25 cellular contexts compared by ENCODE assay signal in the genomic region with DNA sequence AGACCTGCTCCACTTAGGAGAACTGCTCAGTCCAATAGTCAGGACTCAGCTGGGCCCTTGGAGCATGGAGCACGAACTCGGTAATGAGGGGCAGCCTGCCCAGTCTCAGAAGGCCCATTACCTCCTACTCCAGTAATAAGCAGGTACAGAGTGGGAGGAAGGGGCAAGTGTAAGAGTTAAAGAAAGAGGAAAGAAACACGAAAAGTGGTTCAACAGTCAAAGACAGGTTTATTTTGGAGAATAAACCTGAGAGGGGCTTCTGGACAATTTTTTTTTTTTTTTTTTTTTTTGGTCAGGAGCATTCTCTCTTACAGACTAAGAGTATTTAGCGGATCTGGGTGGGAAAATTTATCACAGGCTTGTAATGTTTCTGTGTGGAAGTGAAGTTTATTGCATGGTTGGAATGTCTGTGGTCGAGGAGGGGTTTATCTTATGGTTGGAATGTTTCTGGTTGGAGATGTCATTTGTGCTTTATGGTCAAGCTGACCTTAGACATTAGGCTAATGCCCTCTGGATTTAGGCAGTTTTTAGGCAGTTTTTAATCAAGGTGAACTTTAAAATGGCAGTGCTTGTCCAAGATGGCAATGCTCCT.
DNase-seq lines count a peak whose midpoint lies in the region; ATAC-seq, FAIRE-seq and TF ChIP-seq lines count a peak whose summit lies in the region.
"Had no signal": no experiment of that assay in that cellular context is flagged by ENCODE, and none has a peak within 500 bp of the region (broad histone marks: within the 10 kb centered on the region; RNA-seq: fewer than 3 reads in every experiment).

No MANE protein-coding gene starts in this region.

- CTCF ChIA-PET in HEK293 (lab: Yijun Ruan, JAX): interaction anchor here (0.6 kb wide), 1 partner anchor 11 kb away, joined by 4 read pairs; no protein-coding TSS in a partner anchor

- no peak for TF ChIP-seq CTCF in AG10803 (conservative IDR thresholded peaks at IDR 0.05; ENCODE audit: low read length)
- no peak for TF ChIP-seq CTCF in HEK293 (tag by site-specific recombination; IDR thresholded peaks at IDR 0.05)
- TF ChIP-seq CTCF in fibroblast of villous mesenchyme (IDR thresholded peaks at IDR 0.05; ENCODE audit: insufficient read depth, low read depth, low read length): no peak

- H3K4me1 ChIP-seq in HEK293 (ENCODE audit: control insufficient read depth, insufficient read depth, low read length): no peaks in the 10 kb centered on the region
- H3K4me1 ChIP-seq: BE2C, Caco-2 had no signal

- H3K36me3 ChIP-seq in HEK293 (ENCODE audit: control insufficient read depth in 2 of 2, insufficient read depth in 1 of 2, low read length in 2 of 2): no peaks in the 10 kb centered on the region
- H3K36me3 ChIP-seq: BE2C had no signal

- DNase-seq in AG10803 (ENCODE audit: low read depth) (peak; percentile 48), RCC 7860 (ENCODE audit: low spot score) (peak; percentile 23), fibroblast of villous mesenchyme (ENCODE audit: low read depth) (peak; percentile 57), AG20443 (ENCODE audit: low spot score) (no peak), left cardiac atrium (no peak), D341Med (ENCODE audit: low spot score) (no peak), NCI-H748 (lab: John Stamatoyannopoulos, UW; ENCODE audit: unreplicated experiment) (no peak)
- DNase-seq: 8988T; BE2C; C1 segment of cervical spinal cord; Caco-2; CD4-positive, CD25-positive, alpha-beta regulatory T cell; CD8-positive, alpha-beta memory T cell; DMS153; DMS79; HCEC 1CT; HFFc6 had no signal

- no peak overlapping the region for H3K27ac ChIP-seq in HEK293 (ENCODE audit: extremely low read depth, low read depth, low read length)
- H3K27ac ChIP-seq: HL-60, KMS-11 had no signal

- no peak overlapping the region for H3K4me3 ChIP-seq in AG10803 (ENCODE audit: low read length)
- no peak overlapping the region for H3K4me3 ChIP-seq in HEK293 (ENCODE audit: low read depth, low read length)
- no peak overlapping the region for H3K4me3 ChIP-seq in fibroblast of villous mesenchyme (ENCODE audit: low read depth, low read length)
- H3K4me3 ChIP-seq: GM23338 had no signal

- intact Hi-C loops in left cardiac atrium (cut with DNase I): no loop called here

- no peaks in the 10 kb centered on the region for H3K9me3 ChIP-seq in HEK293 (ENCODE audit: control insufficient read depth, insufficient read depth, low read depth, low read length)
- H3K9me3 ChIP-seq: BE2C, Caco-2 had no signal

- POLR2A ChIA-PET in HEK293 (lab: Yijun Ruan, JAX): no interaction called here

- FAIRE-seq in RCC 7860 (lab: Jason Lieb, UNC): no peak
- FAIRE-seq: GM12891, GM19239, H54, HTR-8/SVneo had no signal

- no peak for ATAC-seq in left cardiac atrium
- ATAC-seq: GM23338 had no signal

TF ChIP-seq in HEK293, 187 proteins besides CTCF, POLR2A, EP300 and RAD21:
- no peak for TF ChIP-seq ZNF350 (tag by site-specific recombination; IDR thresholded peaks at IDR 0.05)
- TF ChIP-seq, protein P1, sequence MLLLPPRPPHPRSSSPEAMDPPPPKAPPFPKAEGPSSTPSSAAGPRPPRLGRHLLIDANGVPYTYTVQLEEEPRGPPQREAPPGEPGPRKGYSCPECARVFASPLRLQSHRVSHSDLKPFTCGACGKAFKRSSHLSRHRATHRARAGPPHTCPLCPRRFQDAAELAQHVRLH (tag by site-specific recombination; IDR thresholded peaks at IDR 0.05): no peak
- TF ChIP-seq TRIM28 (IDR thresholded peaks at IDR 0.05; ENCODE audit: borderline replicate concordance, low read length): peak; percentile 66; the same call in 1 of the 2 replicates
- TF ChIP-seq, protein P2, sequence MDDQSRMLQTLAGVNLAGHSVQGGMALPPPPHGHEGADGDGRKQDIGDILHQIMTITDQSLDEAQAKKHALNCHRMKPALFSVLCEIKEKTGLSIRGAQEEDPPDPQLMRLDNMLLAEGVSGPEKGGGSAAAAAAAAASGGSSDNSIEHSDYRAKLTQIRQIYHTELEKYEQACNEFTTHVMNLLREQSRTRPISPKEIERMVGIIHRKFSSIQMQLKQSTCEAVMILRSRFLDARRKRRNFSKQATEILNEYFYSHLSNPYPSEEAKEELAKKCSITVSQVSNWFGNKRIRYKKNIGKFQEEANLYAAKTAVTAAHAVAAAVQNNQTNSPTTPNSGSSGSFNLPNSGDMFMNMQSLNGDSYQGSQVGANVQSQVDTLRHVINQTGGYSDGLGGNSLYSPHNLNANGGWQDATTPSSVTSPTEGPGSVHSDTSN (CRISPR knock-in tag; IDR thresholded peaks at IDR 0.05): no peak
- no peak for TF ChIP-seq SP3 (tag by site-specific recombination; IDR thresholded peaks at IDR 0.05)
- TF ChIP-seq ZNF426 (tag by site-specific recombination; IDR thresholded peaks at IDR 0.05): no peak
- TF ChIP-seq SETDB1 (IDR thresholded peaks at IDR 0.05; ENCODE audit: insufficient read length, low read length): peak; percentile 62

Comparison
In these comparisons a context has a peak if more than half of its experiments do, and no peak if none do; other contexts are left out.
1. DNase-seq: peak in AG10803 (single experiment), RCC 7860 (single experiment) and fibroblast of villous mesenchyme (single experiment); none in AG20443 (single experiment), left cardiac atrium (single experiment), D341Med (single experiment) and NCI-H748 (single experiment).